In genomic region chr10:89815049-89815853, GRCh38 we compare ENCODE assay signal across 31 cellular contexts.
"Had no signal": no experiment of that assay in that cellular context is flagged by ENCODE, and none has a peak within 500 bp of the region (broad histone marks: within the 10 kb centered on the region; RNA-seq: fewer than 3 reads in every experiment).

No MANE protein-coding gene starts in this region.

- H3K4me1 ChIP-seq: adrenal gland, ascending aorta, breast epithelium had no signal

- H3K4me3 ChIP-seq: adrenal gland, ascending aorta, breast epithelium, cardiac muscle cell, coronary artery, dorsolateral prefrontal cortex had no signal

- H3K4me1 Mint-ChIP-seq: activated CD4-positive, alpha-beta T cell treated with anti-CD3 and anti-CD28 coated beads for 36 hours; activated CD4-positive, alpha-beta T cell treated with anti-CD3 and anti-CD28 coated beads, Interleukin-2, amount 10 ng/mL, durations not matched to agents 24 days and 14 days; activated CD8-positive, alpha-beta memory T cell treated with anti-CD3 and anti-CD28 coated beads, Interleukin-2, amount 10 ng/mL, durations not matched to agents 7 days and 5 days; activated naive CD4-positive, alpha-beta T cell treated with anti-CD3 and anti-CD28 coated beads, Interleukin-2, amount 50 U/mL, for 24 hours; activated naive CD8-positive, alpha-beta T cell treated with anti-CD3 and anti-CD28 coated beads for 36 hours; activated naive CD8-positive, alpha-beta T cell treated with anti-CD3 and anti-CD28 coated beads, Interleukin-2, amount 50 U/mL, for 24 hours; brain had no signal

- H3K9me3 Mint-ChIP-seq: activated naive CD4-positive, alpha-beta T cell treated with anti-CD3 and anti-CD28 coated beads, Interleukin-2, amount 50 U/mL, for 24 hours; dendritic cell treated with granulocyte-macrophage colony-stimulating factor and Interleukin-4, amounts not matched to agents 40 ng/mL and 50 ng/mL, for 4 days had no signal

- H3K9me3 ChIP-seq: adrenal gland, ascending aorta, breast epithelium had no signal

- DNase-seq: activated CD4-positive, alpha-beta memory T cell treated with anti-CD3 and anti-CD28 coated beads for 36 hours; activated CD4-positive, alpha-beta T cell treated with anti-CD3 and anti-CD28 coated beads for 36 hours; activated CD4-positive, alpha-beta T cell treated with anti-CD3 and anti-CD28 coated beads, Interleukin-2, amount 10 ng/mL, durations not matched to agents 24 days and 14 days; activated CD4-positive, CD25-positive, alpha-beta regulatory T cell; activated CD4-positive, CD25-positive, alpha-beta regulatory T cell treated with anti-CD3 and anti-CD28 coated beads, Interleukin-2, amount 50 U/mL, for 72 hours; activated CD8-positive, alpha-beta memory T cell treated with anti-CD3 and anti-CD28 coated beads, Interleukin-2, amount 10 ng/mL, durations not matched to agents 7 days and 5 days; activated CD8-positive, alpha-beta memory T cell treated with anti-CD3 and anti-CD28 coated beads, Interleukin-2, amount 50 U/mL, for 4 hours; activated CD8-positive, alpha-beta T cell treated with anti-CD3 and anti-CD28 coated beads, Interleukin-2, amount 10 ng/mL, durations not matched to agents 7 days and 5 days; activated effector memory CD4-positive, alpha-beta T cell treated with anti-CD3 and anti-CD28 coated beads, Interleukin-2, amount 50 U/mL, for 16 hours; activated naive CD4-positive, alpha-beta T cell treated with anti-CD3 and anti-CD28 coated beads for 36 hours; activated naive CD8-positive, alpha-beta T cell treated with anti-CD3 and anti-CD28 coated beads for 36 hours; activated naive CD8-positive, alpha-beta T cell treated with anti-CD3 and anti-CD28 coated beads, Interleukin-2, amount 50 U/mL, for 24 hours; activated T-cell treated with anti-CD3 and anti-CD28 coated beads, Interleukin-2, amount 50 U/mL, for 1 hour; activated T-cell treated with anti-CD3 and anti-CD28 coated beads, Interleukin-2, amount 50 U/mL, for 48 hours; adrenal gland; central memory CD4-positive, alpha-beta T cell; dorsolateral prefrontal cortex; effector memory CD4-positive, alpha-beta T cell; endodermal cell; foreskin fibroblast; T-helper 2 cell had no signal

- H3K36me3 ChIP-seq: adrenal gland, ascending aorta, breast epithelium, cardiac muscle cell had no signal

- H3K27ac Mint-ChIP-seq: activated CD4-positive, alpha-beta memory T cell treated with anti-CD3 and anti-CD28 coated beads for 36 hours; activated CD4-positive, alpha-beta T cell treated with anti-CD3 and anti-CD28 coated beads for 36 hours; activated CD4-positive, alpha-beta T cell treated with anti-CD3 and anti-CD28 coated beads, Interleukin-2, amount 10 ng/mL, durations not matched to agents 24 days and 14 days; activated CD8-positive, alpha-beta memory T cell treated with anti-CD3 and anti-CD28 coated beads, Interleukin-2, amount 10 ng/mL, durations not matched to agents 7 days and 5 days; activated CD8-positive, alpha-beta T cell treated with anti-CD3 and anti-CD28 coated beads, Interleukin-2, amount 10 ng/mL, durations not matched to agents 7 days and 5 days; activated naive CD4-positive, alpha-beta T cell treated with anti-CD3 and anti-CD28 coated beads for 36 hours; activated naive CD4-positive, alpha-beta T cell treated with anti-CD3 and anti-CD28 coated beads, Interleukin-2, amount 50 U/mL, for 24 hours; activated naive CD8-positive, alpha-beta T cell treated with anti-CD3 and anti-CD28 coated beads for 36 hours; activated naive CD8-positive, alpha-beta T cell treated with anti-CD3 and anti-CD28 coated beads, Interleukin-2, amount 50 U/mL, for 24 hours; activated T-helper 1 cell treated with anti-CD3 and anti-CD28 coated beads, Interleukin-12 subunit alpha, Interleukin-12 subunit beta, Interleukin-2, Interleukin-4 antibody, amounts not matched to agents 30 ng/mL and 10 ng/mL and 1 ng/mL, durations not matched to agents 14 hours and 24 hours and 36 hours; activated T-helper 2 cell treated with anti-CD3 and anti-CD28 coated beads, Interferon-gamma antibody, Interleukin-2, Interleukin-4, amounts not matched to agents 10 μg/mL and 5 μg/mL and 100 μg/mL, durations not matched to agents 14 hours and 24 hours and 36 hours; brain; dendritic cell treated with granulocyte-macrophage colony-stimulating factor and Interleukin-4, amounts not matched to agents 40 ng/mL and 50 ng/mL, for 4 days; endodermal cell had no signal

- H3K27me3 ChIP-seq: adrenal gland, ascending aorta, breast epithelium, cardiac muscle cell, dorsolateral prefrontal cortex had no signal

- H3K4me3 Mint-ChIP-seq: activated CD4-positive, alpha-beta memory T cell treated with anti-CD3 and anti-CD28 coated beads for 36 hours; activated CD4-positive, alpha-beta T cell treated with anti-CD3 and anti-CD28 coated beads for 36 hours; activated CD4-positive, alpha-beta T cell treated with anti-CD3 and anti-CD28 coated beads, Interleukin-2, amount 10 ng/mL, durations not matched to agents 24 days and 14 days; activated CD8-positive, alpha-beta memory T cell treated with anti-CD3 and anti-CD28 coated beads, Interleukin-2, amount 10 ng/mL, durations not matched to agents 7 days and 5 days; activated CD8-positive, alpha-beta T cell treated with anti-CD3 and anti-CD28 coated beads, Interleukin-2, amount 10 ng/mL, durations not matched to agents 7 days and 5 days; activated naive CD4-positive, alpha-beta T cell treated with anti-CD3 and anti-CD28 coated beads for 36 hours; activated naive CD4-positive, alpha-beta T cell treated with anti-CD3 and anti-CD28 coated beads, Interleukin-2, amount 50 U/mL, for 24 hours; activated naive CD8-positive, alpha-beta T cell treated with anti-CD3 and anti-CD28 coated beads for 36 hours; activated naive CD8-positive, alpha-beta T cell treated with anti-CD3 and anti-CD28 coated beads, Interleukin-2, amount 50 U/mL, for 24 hours; activated T-helper 1 cell treated with anti-CD3 and anti-CD28 coated beads, Interleukin-12 subunit alpha, Interleukin-12 subunit beta, Interleukin-2, Interleukin-4 antibody, amounts not matched to agents 30 ng/mL and 10 ng/mL and 1 ng/mL, durations not matched to agents 14 hours and 24 hours and 36 hours; brain; dendritic cell treated with granulocyte-macrophage colony-stimulating factor and Interleukin-4, amounts not matched to agents 40 ng/mL and 50 ng/mL, for 4 days; endodermal cell had no signal

- H3K36me3 Mint-ChIP-seq: activated CD4-positive, alpha-beta memory T cell treated with anti-CD3 and anti-CD28 coated beads for 36 hours; activated CD8-positive, alpha-beta memory T cell treated with anti-CD3 and anti-CD28 coated beads, Interleukin-2, amount 10 ng/mL, durations not matched to agents 7 days and 5 days; brain had no signal

- ATAC-seq: activated CD4-positive, alpha-beta T cell treated with anti-CD3 and anti-CD28 coated beads for 36 hours; activated CD8-positive, alpha-beta memory T cell treated with anti-CD3 and anti-CD28 coated beads, Interleukin-2, amount 10 ng/mL, durations not matched to agents 7 days and 5 days; activated CD8-positive, alpha-beta T cell treated with anti-CD3 and anti-CD28 coated beads, Interleukin-2, amount 10 ng/mL, durations not matched to agents 7 days and 5 days; activated naive CD8-positive, alpha-beta T cell treated with anti-CD3 and anti-CD28 coated beads, Interleukin-2, amount 50 U/mL, for 24 hours; esophagus mucosa had no signal
